In the genomic region with DNA sequence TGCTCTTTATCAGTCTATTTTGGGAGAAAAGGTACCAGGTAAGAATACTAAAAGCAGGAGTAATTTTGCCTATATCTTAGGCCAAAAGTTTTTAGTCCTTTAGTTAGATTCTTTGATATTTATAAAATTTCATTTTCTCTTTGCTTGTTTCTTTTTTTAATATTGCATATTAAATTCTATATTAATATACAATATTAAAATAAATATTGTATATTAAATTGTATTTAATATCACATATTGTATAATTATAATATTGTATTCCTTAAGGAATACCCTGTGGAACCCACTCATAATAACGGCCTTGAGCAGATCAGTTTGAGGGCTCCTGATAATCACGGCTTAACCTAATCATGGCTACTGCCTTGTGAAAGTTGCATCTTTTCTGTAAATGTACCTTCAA, we compare ENCODE assay signal across 1 cellular context.
TF ChIP-seq lines count a peak whose summit lies in the region.

No MANE protein-coding gene starts in this region.

TF ChIP-seq in H1, 55 proteins besides CTCF, POLR2A, EP300 and RAD21:
- no peak for TF ChIP-seq CHD2 (IDR thresholded peaks at IDR 0.05; ENCODE audit: low read length)
- TF ChIP-seq PHF8 (conservative IDR thresholded peaks at IDR 0.05; ENCODE audit: low read depth, low read length) = no peak
- TF ChIP-seq TBP (IDR thresholded peaks at IDR 0.05; ENCODE audit: low read depth, low read length) = no peak
- no peak for TF ChIP-seq TAF7 (optimal IDR thresholded peaks at IDR 0.05; ENCODE audit: borderline replicate concordance, low read depth, low read length)
- TF ChIP-seq POLR2AphosphoS5 (IDR thresholded peaks at IDR 0.05; ENCODE audit: low read depth, low read length) = no peak
- no peak for TF ChIP-seq JUND (IDR thresholded peaks at IDR 0.05; ENCODE audit: low read length)
- no peak for TF ChIP-seq RNF2 (IDR thresholded peaks at IDR 0.05; ENCODE audit: borderline replicate concordance, low read depth, low read length, missing control alignments, poor library complexity, severe bottlenecking)
- TF ChIP-seq SIX5 (IDR thresholded peaks at IDR 0.05; ENCODE audit: low read depth, low read length) = no peak
- TF ChIP-seq BCL11A (IDR thresholded peaks at IDR 0.05; ENCODE audit: low read depth in 2 of 2, low read length in 2 of 2) = no peak
- TF ChIP-seq NANOG (IDR thresholded peaks at IDR 0.05; ENCODE audit: insufficient read depth, low read depth, low read length, poor library complexity, severe bottlenecking) = no peak
- no peak for TF ChIP-seq CEBPB (IDR thresholded peaks at IDR 0.05; ENCODE audit: low read depth, low read length)
- TF ChIP-seq KDM4A (IDR thresholded peaks at IDR 0.05; ENCODE audit: low read depth, low read length, severe bottlenecking) = no peak
